ENCODE assay signal across 26 cellular contexts in genomic region chr18:396571-396970, GRCh38.
DNase-seq lines count a peak whose midpoint lies in the region; FAIRE-seq and TF ChIP-seq lines count a peak whose summit lies in the region.
"Had no signal": no experiment of that assay in that cellular context is flagged by ENCODE, and none has a peak within 500 bp of the region (broad histone marks: within the 10 kb centered on the region; RNA-seq: fewer than 3 reads in every experiment).

No MANE protein-coding gene starts in this region.

- peaks cover under 1% of the 10 kb centered on the region for H3K9me3 Mint-ChIP-seq in nephron
- H3K9me3 Mint-ChIP-seq in activated CD4-positive, alpha-beta memory T cell treated with anti-CD3 and anti-CD28 coated beads, Interleukin-2, amount 10 ng/mL, durations not matched to agents 7 days and 5 days, result no peaks in the 10 kb centered on the region
- H3K9me3 Mint-ChIP-seq: activated naive CD8-positive, alpha-beta T cell treated with anti-CD3 and anti-CD28 coated beads, Interleukin-2, amount 50 U/mL, for 24 hours; activated T-cell treated with anti-CD3 and anti-CD28 coated beads, Interleukin-2, amount 50 U/mL, for 72 hours; dendritic cell treated with granulocyte-macrophage colony-stimulating factor and Interleukin-4, amounts not matched to agents 40 ng/mL and 50 ng/mL, for 4 days; neural crest cell; T-helper 1 cell treated with Interleukin-12 subunit alpha and Interleukin-12 subunit beta and Interleukin-4 antibody, amounts not matched to agents 30 μg/mL and 1 μg/mL, for 36 hours had no signal

- no peak overlapping the region for H3K9ac ChIP-seq in endothelial cell of umbilical vein (replicated peaks; ENCODE audit: extremely low read depth, insufficient read depth, low read length)

- H3K36me3 ChIP-seq in endothelial cell of umbilical vein (ENCODE audit: control insufficient read depth in 2 of 2, extremely low read depth in 1 of 2, insufficient read depth in 2 of 2, low read length in 2 of 2), result no peaks in the 10 kb centered on the region
- H3K36me3 ChIP-seq: esophagus squamous epithelium, gastrocnemius medialis, right lobe of liver, tibial nerve had no signal

- no peaks in the 10 kb centered on the region for H3K9me3 ChIP-seq in endothelial cell of umbilical vein (replicated peaks; ENCODE audit: control insufficient read depth, insufficient read depth, low read length)
- H3K9me3 ChIP-seq: esophagus squamous epithelium, gastrocnemius medialis, right lobe of liver, tibial nerve had no signal

- H3K4me1 ChIP-seq in endothelial cell of umbilical vein (ENCODE audit: control insufficient read depth, extremely low read depth, insufficient read depth, low read length), result peaks cover 15% of the 10 kb centered on the region
- H3K4me1 ChIP-seq: gastrocnemius medialis, right lobe of liver had no signal

- intact Hi-C loops in endothelial cell of umbilical vein (cut with micrococcal nuclease), result no loop called here

- no peaks in the 10 kb centered on the region for H3K36me3 Mint-ChIP-seq in nephron (ENCODE audit: low read depth)
- no peaks in the 10 kb centered on the region for H3K36me3 Mint-ChIP-seq in activated CD4-positive, alpha-beta memory T cell treated with anti-CD3 and anti-CD28 coated beads, Interleukin-2, amount 10 ng/mL, durations not matched to agents 7 days and 5 days (ENCODE audit: low read depth)

- no peaks in the 10 kb centered on the region for H3K79me2 ChIP-seq in endothelial cell of umbilical vein (ENCODE audit: control insufficient read depth, insufficient read depth, low read length)

- no peaks in the 10 kb centered on the region for H4K20me1 ChIP-seq in endothelial cell of umbilical vein (replicated peaks; ENCODE audit: control insufficient read depth, extremely low read depth, insufficient read depth, low read length)

- H3K4me1 Mint-ChIP-seq in nephron, result peaks cover 73% of the 10 kb centered on the region
- H3K4me1 Mint-ChIP-seq in activated CD4-positive, alpha-beta memory T cell treated with anti-CD3 and anti-CD28 coated beads, Interleukin-2, amount 10 ng/mL, durations not matched to agents 7 days and 5 days, result no peaks in the 10 kb centered on the region
- H3K4me1 Mint-ChIP-seq: activated naive CD8-positive, alpha-beta T cell treated with anti-CD3 and anti-CD28 coated beads, Interleukin-2, amount 50 U/mL, for 24 hours had no signal

- H3K27me3 Mint-ChIP-seq in nephron (ENCODE audit: low read depth), result peaks cover 4% of the 10 kb centered on the region
- H3K27me3 Mint-ChIP-seq in activated CD4-positive, alpha-beta memory T cell treated with anti-CD3 and anti-CD28 coated beads, Interleukin-2, amount 10 ng/mL, durations not matched to agents 7 days and 5 days, result peaks cover 2% of the 10 kb centered on the region
- H3K27me3 Mint-ChIP-seq: dendritic cell treated with granulocyte-macrophage colony-stimulating factor and Interleukin-4, amounts not matched to agents 40 ng/mL and 50 ng/mL, for 4 days had no signal

- POLR2A ChIA-PET in endothelial cell of umbilical vein (lab: Charles Lee), result no interaction called here
- POLR2A ChIA-PET in activated CD4-positive, alpha-beta memory T cell treated with anti-CD3 and anti-CD28 coated beads, Interleukin-2, amount 10 ng/mL, durations not matched to agents 7 days and 5 days (lab: Charles Lee), result no interaction called here

- H3K4me3 Mint-ChIP-seq in nephron, result no peak overlapping the region
- H3K4me3 Mint-ChIP-seq in activated CD4-positive, alpha-beta memory T cell treated with anti-CD3 and anti-CD28 coated beads, Interleukin-2, amount 10 ng/mL, durations not matched to agents 7 days and 5 days, result no peak overlapping the region
- H3K4me3 Mint-ChIP-seq: activated naive CD8-positive, alpha-beta T cell treated with anti-CD3 and anti-CD28 coated beads, Interleukin-2, amount 50 U/mL, for 24 hours; activated T-cell treated with anti-CD3 and anti-CD28 coated beads, Interleukin-2, amount 50 U/mL, for 72 hours; dendritic cell treated with granulocyte-macrophage colony-stimulating factor and Interleukin-4, amounts not matched to agents 40 ng/mL and 50 ng/mL, for 4 days; neural crest cell; T-helper 1 cell treated with Interleukin-12 subunit alpha and Interleukin-12 subunit beta and Interleukin-4 antibody, amounts not matched to agents 30 μg/mL and 1 μg/mL, for 36 hours had no signal

- H3K9me1 ChIP-seq in endothelial cell of umbilical vein (replicated peaks; ENCODE audit: control insufficient read depth, extremely low read depth, insufficient read depth, low read length), result no peaks in the 10 kb centered on the region

- no peak overlapping the region for H3K4me2 ChIP-seq in endothelial cell of umbilical vein (ENCODE audit: insufficient read depth, low read length)

- H3K27ac ChIP-seq in endothelial cell of umbilical vein (ENCODE audit: insufficient read depth, low read depth, low read length), result peak overlapping the region; percentile 37
- H3K27ac ChIP-seq: C4-2B, gastrocnemius medialis, right lobe of liver, RWPE1 had no signal

- no TSS peak for BruUV-seq in endothelial cell of umbilical vein (replicated peaks; lab: Mats Ljungman, UMichigan)

- CTCF ChIA-PET in endothelial cell of umbilical vein (lab: Charles Lee), result no interaction called here
- CTCF ChIA-PET in activated CD4-positive, alpha-beta memory T cell treated with anti-CD3 and anti-CD28 coated beads, Interleukin-2, amount 10 ng/mL, durations not matched to agents 7 days and 5 days (lab: Charles Lee), result no interaction called here

- no peak overlapping the region for H2AFZ ChIP-seq in endothelial cell of umbilical vein (ENCODE audit: low read depth, low read length)

- TF ChIP-seq POLR2A in endothelial cell of umbilical vein (IDR thresholded peaks at IDR 0.05; ENCODE audit: low read depth, low read length), result no peak

- H3K27me3 ChIP-seq in endothelial cell of umbilical vein (ENCODE audit: control insufficient read depth in 2 of 2, insufficient read depth in 2 of 2, low read length in 2 of 2), result no peaks in the 10 kb centered on the region
- H3K27me3 ChIP-seq: esophagus squamous epithelium, gastrocnemius medialis, right lobe of liver, tibial nerve had no signal

- DNase-seq in M059J (ENCODE audit: low read depth) (peak; percentile 12), endothelial cell of umbilical vein (ENCODE audit: low read depth, low spot score) (no peak), urothelium cell line (ENCODE audit: low spot score) (no peak), RPMI8226 (no peak), NCI-H2227 treated with DMSO at 0.1 percent for 48 hours (lab: John Stamatoyannopoulos, UW) (no peak)
- no peak for DNase-seq in activated CD4-positive, alpha-beta memory T cell treated with anti-CD3 and anti-CD28 coated beads, Interleukin-2, amount 10 ng/mL, durations not matched to agents 7 days and 5 days
- DNase-seq: activated CD4-positive, alpha-beta T cell treated with anti-CD3 and anti-CD28 coated beads, Interleukin-2, amount 50 U/mL, for 4 hours; activated CD4-positive, CD25-positive, alpha-beta regulatory T cell; activated naive CD8-positive, alpha-beta T cell treated with anti-CD3 and anti-CD28 coated beads, Interleukin-2, amount 50 U/mL, for 24 hours; activated T-cell treated with anti-CD3 and anti-CD28 coated beads, Interleukin-2, amount 50 U/mL, for 72 hours; central memory CD4-positive, alpha-beta T cell; DMS53; esophagus squamous epithelium; gastrocnemius medialis; right lobe of liver; stimulated activated CD4-positive, alpha-beta T cell treated with anti-CD3 and anti-CD28 coated beads, Interleukin-12 subunit alpha, Interleukin-12 subunit beta, amount 100 ng/mL, for 4 hours; stimulated activated CD4-positive, alpha-beta T cell treated with anti-CD3 and anti-CD28 coated beads, Interleukin-2, amount 100 ng/mL, for 48 hours had no signal

- FAIRE-seq in endothelial cell of umbilical vein (lab: Jason Lieb, UNC) (no peak), urothelium cell line (lab: Jason Lieb, UNC) (peak; percentile 81)
- FAIRE-seq: GM12892, H54 had no signal

- no peak overlapping the region for H3K4me3 ChIP-seq in endothelial cell of umbilical vein (replicated peaks in 1 of 3; ENCODE audit: insufficient read depth in 1 of 3, low read depth in 1 of 3, low read length in 3 of 3)
- H3K4me3 ChIP-seq: esophagus squamous epithelium, gastrocnemius medialis, right lobe of liver, tibial nerve had no signal

- peak overlapping the region; percentile 14 to 68 (median 44) for H3K27ac Mint-ChIP-seq in nephron
- no peak overlapping the region for H3K27ac Mint-ChIP-seq in activated CD4-positive, alpha-beta memory T cell treated with anti-CD3 and anti-CD28 coated beads, Interleukin-2, amount 10 ng/mL, durations not matched to agents 7 days and 5 days
- H3K27ac Mint-ChIP-seq: activated naive CD8-positive, alpha-beta T cell treated with anti-CD3 and anti-CD28 coated beads, Interleukin-2, amount 50 U/mL, for 24 hours; activated T-cell treated with anti-CD3 and anti-CD28 coated beads, Interleukin-2, amount 50 U/mL, for 72 hours; dendritic cell treated with granulocyte-macrophage colony-stimulating factor and Interleukin-4, amounts not matched to agents 40 ng/mL and 50 ng/mL, for 4 days; T-helper 1 cell treated with Interleukin-12 subunit alpha and Interleukin-12 subunit beta and Interleukin-4 antibody, amounts not matched to agents 30 μg/mL and 1 μg/mL, for 36 hours had no signal

- TF ChIP-seq CTCF in endothelial cell of umbilical vein (IDR thresholded peaks at IDR 0.05; ENCODE audit: extremely low read depth in 1 of 2, insufficient read depth in 1 of 2, low read depth in 1 of 2, low read length in 2 of 2) (no peak), nephron (IDR thresholded peaks at IDR 0.05; ENCODE audit: unreplicated experiment in 3 of 3) (no peak)

- dilution Hi-C loops in endothelial cell of umbilical vein (cut with MboI; ENCODE audit: extremely low pct_ligation_motif_present, low sequenced_read_pairs), result no loop called here

TF ChIP-seq in endothelial cell of umbilical vein, 7 proteins besides CTCF, POLR2A, EP300 and RAD21:
- TF ChIP-seq JUN (IDR thresholded peaks at IDR 0.05; ENCODE audit: borderline replicate concordance, insufficient read depth, insufficient read length, low read depth) (no peak), MAX (IDR thresholded peaks at IDR 0.05; ENCODE audit: insufficient read depth, insufficient read length) (no peak), FOS (IDR thresholded peaks at IDR 0.05; ENCODE audit: borderline replicate concordance, insufficient read depth, low read length) (no peak), EZH2 (IDR thresholded peaks at IDR 0.05; ENCODE audit: borderline replicate concordance, low read depth, low read length, severe bottlenecking) (no peak), MYC (IDR thresholded peaks at IDR 0.05; ENCODE audit: low read depth, low read length) (no peak), POLR2AphosphoS5 (IDR thresholded peaks at IDR 0.05; ENCODE audit: insufficient read depth, low read depth, low read length) (no peak), GATA2 (IDR thresholded peaks at IDR 0.05; ENCODE audit: insufficient read depth, insufficient read length, low read depth, low read length) (no peak)
TF ChIP-seq in endothelial cell of umbilical vein: peak in this region for 0.
